18 cellular contexts compared by ENCODE assay signal in genomic region chr16:27334874-27335273, GRCh38. TPM values are rescaled to one million over a fixed set of nuclear protein-coding genes. Genes with fewer than 3 reads are reported as not detected.
A peak's percentile ranks its signal among the peaks of the same experiment; 100 is the strongest.
DNase-seq lines count a peak whose midpoint lies in the region; ATAC-seq, FAIRE-seq and TF ChIP-seq lines count a peak whose summit lies in the region.
"Had no signal": no experiment of that assay in that cellular context is flagged by ENCODE, and none has a peak within 500 bp of the region (broad histone marks: within the 10 kb centered on the region; RNA-seq: fewer than 3 reads in every experiment).

No MANE protein-coding gene starts in this region.

- 81% methylated on average over 8 of the region's 8 CpGs for WGBS in liver
- 96% methylated on average over 8 of the region's 8 CpGs for WGBS in HepG2 (ENCODE audit: low lambda C conversion rate)
- whole genome bisulfite sequencing in mesenchymal stem cell: 61% methylated on average over 7 of the region's 8 CpGs

- peaks cover 14% of the 10 kb centered on the region for H3K79me1 ChIP-seq in mesenchymal stem cell (replicated peaks; ENCODE audit: low read length, poor library complexity, severe bottlenecking)

- no TSS peak for BruUV-seq in HepG2 (replicated peaks; lab: Mats Ljungman, UMichigan)

- no peak overlapping the region for H3K4ac ChIP-seq in mesenchymal stem cell (ENCODE audit: low read depth in 1 of 2, low read length in 2 of 2)

- H3K23ac ChIP-seq in mesenchymal stem cell (ENCODE audit: low read length in 2 of 2): no peak overlapping the region

- peaks cover 4% of the 10 kb centered on the region for H3K9me3 Mint-ChIP-seq in astrocyte (ENCODE audit: unreplicated experiment)
- H3K9me3 Mint-ChIP-seq: activated naive CD8-positive, alpha-beta T cell treated with anti-CD3 and anti-CD28 coated beads, Interleukin-2, amount 10 ng/mL, durations not matched to agents 7 days and 5 days; IgD-negative memory B cell had no signal

- H2AK5ac ChIP-seq in mesenchymal stem cell (ENCODE audit: low read length, severe bottlenecking): peak overlapping the region; percentile 46

- no peak for ATAC-seq in HepG2
- no peak for ATAC-seq in HG03520 (IDR thresholded peaks at IDR 0.05; ENCODE audit: unreplicated experiment)
- ATAC-seq: activated CD4-positive, CD25-positive, alpha-beta regulatory T cell treated with anti-CD3 and anti-CD28 coated beads, Interleukin-2, amount 50 U/mL, for 24 hours had no signal

- H4K91ac ChIP-seq in mesenchymal stem cell (ENCODE audit: low read length): no peak overlapping the region

- TF ChIP-seq POLR2A in HepG2 (IDR thresholded peaks at IDR 0.05; ENCODE audit: insufficient read depth in 1 of 2, low read depth in 2 of 2, low read length in 2 of 2) (no peak), vagina (IDR thresholded peaks at IDR 0.05) (no peak)

- TF ChIP-seq EP300 in HepG2 (IDR thresholded peaks at IDR 0.05; ENCODE audit: low read depth in 2 of 2, low read length in 2 of 2) (no peak), HepG2 (CRISPR knock-in tag; IDR thresholded peaks at IDR 0.05; ENCODE audit: borderline replicate concordance) (no peak)

- no peak overlapping the region for H2BK15ac ChIP-seq in mesenchymal stem cell (ENCODE audit: low read depth, poor library complexity, severe bottlenecking)

- no peak overlapping the region for H3K4me2 ChIP-seq in HepG2 (ENCODE audit: low read depth, low read length)
- no peak overlapping the region for H3K4me2 ChIP-seq in astrocyte (ENCODE audit: low read length)
- H3K4me2 ChIP-seq in mesenchymal stem cell (ENCODE audit: low read length, poor library complexity, severe bottlenecking): no peak overlapping the region

- peaks cover 14% of the 10 kb centered on the region for H3K36me3 Mint-ChIP-seq in astrocyte (ENCODE audit: low read depth, unreplicated experiment)

- POLR2A ChIA-PET in HepG2 (lab: Yijun Ruan, JAX): no interaction called here

- CTCF ChIA-PET in HepG2 (lab: Yijun Ruan, JAX; ENCODE audit: low intra/inter-chr PET ratio, low total read pairs): no interaction called here

- intact Hi-C loops in HepG2 (cut with micrococcal nuclease; ENCODE audit: unreplicated experiment) (no loop called here), vagina (cut with DNase I) (no loop called here)

- in situ Hi-C loops in HepG2 (cut with HindIII; ENCODE audit: extremely low pct_ligation_motif_present, low pct_unique_long_range_greater_than_20kb): no loop called here

- H2BK120ac ChIP-seq in mesenchymal stem cell (ENCODE audit: low read depth, low read length): no peak overlapping the region

- peak overlapping the region in 1 of 2 experiments; percentile 48 for H3K18ac ChIP-seq in mesenchymal stem cell (ENCODE audit: low read depth in 1 of 2, low read length in 2 of 2)

- H3K27ac ChIP-seq in liver (ENCODE audit: low read depth in 1 of 2, low read length in 2 of 2) (peak overlapping the region; percentile 19 to 38), HepG2 (ENCODE audit: extremely low read length, insufficient read depth, low read length) (no peak overlapping the region), astrocyte (ENCODE audit: low read depth, low read length) (no peak overlapping the region), mesenchymal stem cell (ENCODE audit: low read length, poor library complexity, severe bottlenecking) (no peak overlapping the region), vagina (peak overlapping the region; percentile 18)

- FAIRE-seq in HepG2 (lab: Jason Lieb, UNC) (no peak), astrocyte (lab: Jason Lieb, UNC) (no peak)

- no peaks in the 10 kb centered on the region for H3K27me3 Mint-ChIP-seq in astrocyte (ENCODE audit: low read depth, unreplicated experiment)
- H3K27me3 Mint-ChIP-seq: activated naive CD8-positive, alpha-beta T cell treated with anti-CD3 and anti-CD28 coated beads, Interleukin-2, amount 10 ng/mL, durations not matched to agents 7 days and 5 days; IgD-negative memory B cell had no signal

- H3K27me3 ChIP-seq in liver (ENCODE audit: control insufficient read depth in 4 of 4, insufficient read depth in 4 of 4, low read length in 3 of 4) (no peaks in the 10 kb centered on the region), HepG2 (ENCODE audit: control insufficient read depth in 1 of 2, insufficient read depth in 2 of 2, low read length in 2 of 2) (no peaks in the 10 kb centered on the region), astrocyte (ENCODE audit: insufficient read depth, low read length) (no peaks in the 10 kb centered on the region), mesenchymal stem cell (ENCODE audit: control insufficient read depth in 1 of 2, insufficient read depth in 1 of 2, low read length in 2 of 2) (no peaks in the 10 kb centered on the region), vagina (no peaks in the 10 kb centered on the region)
- H3K27me3 ChIP-seq: right lobe of liver had no signal

- H3K4me3 Mint-ChIP-seq in astrocyte (ENCODE audit: unreplicated experiment): no peak overlapping the region
- H3K4me3 Mint-ChIP-seq: activated naive CD8-positive, alpha-beta T cell treated with anti-CD3 and anti-CD28 coated beads, Interleukin-2, amount 10 ng/mL, durations not matched to agents 7 days and 5 days; IgD-negative memory B cell had no signal

- H2BK12ac ChIP-seq in mesenchymal stem cell (ENCODE audit: low read length in 2 of 2): peak overlapping the region in 1 of 2 experiments; percentile 81

- H2AFZ ChIP-seq in HepG2 (ENCODE audit: low read length) (no peak overlapping the region), astrocyte (ENCODE audit: low read depth, low read length) (no peak overlapping the region), mesenchymal stem cell (ENCODE audit: low read depth, low read length) (no peak overlapping the region)

- no peaks in the 10 kb centered on the region for H4K20me1 ChIP-seq in HepG2 (ENCODE audit: insufficient read depth, low read length)
- H4K20me1 ChIP-seq in astrocyte (ENCODE audit: insufficient read depth, low read length): peaks cover 9% of the 10 kb centered on the region

- H3K36me3 ChIP-seq in liver (ENCODE audit: control insufficient read depth in 4 of 4, insufficient read depth in 3 of 4, low read depth in 1 of 4, low read length in 3 of 4): peaks cover 6 to 70% (median 32%) of the 10 kb centered on the region in 4 donors
- H3K36me3 ChIP-seq in HepG2 (replicated peaks in 1 of 2; ENCODE audit: control insufficient read depth in 1 of 2, insufficient read depth in 2 of 2, low read length in 2 of 2): peaks cover 23 to 35% of the 10 kb centered on the region in 2 experiments
- H3K36me3 ChIP-seq in astrocyte (ENCODE audit: insufficient read depth, low read length): peaks cover 12% of the 10 kb centered on the region
- peaks cover 21 to 61% of the 10 kb centered on the region in 2 experiments for H3K36me3 ChIP-seq in mesenchymal stem cell (ENCODE audit: control insufficient read depth in 1 of 2, insufficient read depth in 2 of 2, low read depth in 1 of 2, low read length in 2 of 2)
- H3K36me3 ChIP-seq in vagina: peaks cover 0 to 48% of the 10 kb centered on the region in 2 donors

- no peak overlapping the region for H3K14ac ChIP-seq in mesenchymal stem cell (ENCODE audit: low read length in 2 of 2)

- H3K4me1 ChIP-seq in liver (ENCODE audit: control insufficient read depth in 4 of 4, insufficient read depth in 4 of 4, low read length in 3 of 4): peaks cover 5 to 21% (median 13%) of the 10 kb centered on the region in 4 donors
- peaks cover 7% of the 10 kb centered on the region for H3K4me1 ChIP-seq in HepG2 (ENCODE audit: insufficient read depth, low read length)
- H3K4me1 ChIP-seq in astrocyte (ENCODE audit: insufficient read depth, low read length): peaks cover 13% of the 10 kb centered on the region
- H3K4me1 ChIP-seq in mesenchymal stem cell (ENCODE audit: control insufficient read depth, insufficient read depth, low read depth, low read length): peaks cover 11% of the 10 kb centered on the region
- peaks cover 34% of the 10 kb centered on the region for H3K4me1 ChIP-seq in vagina

- H2BK5ac ChIP-seq in mesenchymal stem cell (ENCODE audit: low read depth, low read length, poor library complexity, severe bottlenecking): no peak overlapping the region

- H3K9me3 ChIP-seq in liver (ENCODE audit: control insufficient read depth in 4 of 4, low read length in 3 of 4) (no peaks in the 10 kb centered on the region), HepG2 (ENCODE audit: low read length) (no peaks in the 10 kb centered on the region), astrocyte (ENCODE audit: insufficient read depth, low read depth, low read length) (no peaks in the 10 kb centered on the region), mesenchymal stem cell (ENCODE audit: control insufficient read depth, low read length) (no peaks in the 10 kb centered on the region), vagina (no peaks in the 10 kb centered on the region)
- H3K9me3 ChIP-seq: mucosa of descending colon, right lobe of liver had no signal

- H3K4me1 Mint-ChIP-seq in astrocyte (ENCODE audit: low read depth, unreplicated experiment): no peaks in the 10 kb centered on the region

- TF ChIP-seq RAD21 in liver (IDR thresholded peaks at IDR 0.05) (no peak), HepG2 (CRISPR knock-in tag; IDR thresholded peaks at IDR 0.05) (no peak)

- peak overlapping the region; percentile 76 for H4K8ac ChIP-seq in mesenchymal stem cell (ENCODE audit: low read length)

- no peak overlapping the region for H3K27ac Mint-ChIP-seq in astrocyte (ENCODE audit: unreplicated experiment)
- H3K27ac Mint-ChIP-seq: activated naive CD8-positive, alpha-beta T cell treated with anti-CD3 and anti-CD28 coated beads, Interleukin-2, amount 10 ng/mL, durations not matched to agents 7 days and 5 days had no signal

- no peak for DNase-seq in HepG2 (ENCODE audit: low spot score)
- no peak for DNase-seq in astrocyte (ENCODE audit: low read depth)
- DNase-seq in mesenchymal stem cell: peak; percentile 87
- DNase-seq in vagina (ENCODE audit: extremely low spot score in 2 of 2): no peak
- DNase-seq in OCI-M1 (lab: John Stamatoyannopoulos, UW): no peak
- DNase-seq in NOMO-1 treated with DMSO at 0.1 percent for 48 hours (lab: John Stamatoyannopoulos, UW; ENCODE audit: unreplicated experiment): no peak
- DNase-seq: activated CD8-positive, alpha-beta memory T cell treated with anti-CD3 and anti-CD28 coated beads, Interleukin-2, amount 50 U/mL, for 4 hours; activated naive CD8-positive, alpha-beta T cell treated with anti-CD3 and anti-CD28 coated beads, Interleukin-2, amount 10 ng/mL, durations not matched to agents 7 days and 5 days; effector memory CD4-positive, alpha-beta T cell; mucosa of descending colon; NCI-H1930; right lobe of liver; SHP77 treated with DMSO at 0.1 percent for 48 hours; T-helper 9 cell had no signal

- H3K9ac ChIP-seq in liver (ENCODE audit: low read depth in 1 of 2, low read length in 2 of 2) (no peak overlapping the region), HepG2 (ENCODE audit: insufficient read depth, low read depth, low read length) (no peak overlapping the region), astrocyte (ENCODE audit: low read length) (peak overlapping the region; percentile 1), mesenchymal stem cell (ENCODE audit: low read length) (peak overlapping the region; percentile 52)

- H3K79me2 ChIP-seq in HepG2 (ENCODE audit: insufficient read depth, low read length) (no peaks in the 10 kb centered on the region), astrocyte (ENCODE audit: insufficient read depth, low read length) (peaks cover 51% of the 10 kb centered on the region)

- H3K4me3 ChIP-seq in liver (ENCODE audit: low read depth in 1 of 3, low read length in 3 of 3) (no peak overlapping the region), HepG2 (replicated peaks in 1 of 3; ENCODE audit: insufficient read depth in 1 of 3, low read depth in 2 of 3, low read length in 3 of 3) (no peak overlapping the region), astrocyte (ENCODE audit: insufficient read depth, low read depth, low read length) (no peak overlapping the region), mesenchymal stem cell (ENCODE audit: insufficient read depth in 1 of 2, low read depth in 1 of 2, low read length in 2 of 2) (no peak overlapping the region), vagina (no peak overlapping the region)
- H3K4me3 ChIP-seq: mucosa of descending colon, right lobe of liver had no signal

- TF ChIP-seq CTCF in liver (IDR thresholded peaks at IDR 0.05; ENCODE audit: low read depth, low read length, missing input control) (no peak), HepG2 (CRISPR knock-in tag; IDR thresholded peaks at IDR 0.05) (no peak), astrocyte (IDR thresholded peaks at IDR 0.05; ENCODE audit: insufficient read depth, low read depth, low read length) (no peak), vagina (IDR thresholded peaks at IDR 0.05) (no peak)

RNA-seq across cellular contexts. Expression of gene IL4R, which starts 21.1 kb away (rescaled TPM):
- total RNA-seq in liver (10 to 100 TPM; 18.0 to 61.9 TPM), HepG2 (2016; rRNA removed; fragmentation: Illumina TruSeq; extraction: Trizol) (7.6 and 15.9 TPM in 2 replicates), astrocyte (17.5 and 17.6 TPM in 2 replicates), vagina (64.1 TPM)
- polyA plus RNA-seq in liver (10 to 100 TPM; 15.5 to 41.8 TPM), HepG2 (2011; rRNA removed) (49.6 and 60.7 TPM in 2 replicates)
- 8.0 and 9.2 TPM in 2 replicates for total RNA-seq in HepG2 (2016; cell fraction: cytosol; rRNA removed; fragmentation: Illumina TruSeq; extraction: Trizol; ENCODE audit: low read depth)
- total RNA-seq in HepG2 (2016; cell fraction: insoluble cytoplasmic fraction; rRNA removed; fragmentation: Illumina TruSeq; extraction: Trizol): 6.9 and 15.8 TPM in 2 replicates
- total RNA-seq in HepG2 (2016; cell fraction: membrane; rRNA removed; fragmentation: Illumina TruSeq; extraction: Trizol): 9.4 and 9.6 TPM in 2 replicates
- total RNA-seq in HepG2 (2016; cell fraction: nucleus; rRNA removed; fragmentation: Illumina TruSeq; extraction: Trizol): 16.4 and 21.4 TPM in 2 replicates
- 30.7 and 32.4 TPM in 2 replicates for polyA plus RNA-seq in HepG2 (2011; cell fraction: cytosol; rRNA removed)
- polyA plus RNA-seq in HepG2 (2011; cell fraction: nucleus; rRNA removed): 61.1 and 65.1 TPM in 2 replicates
- 13.9 and 22.1 TPM in 2 replicates for polyA plus RNA-seq in HepG2 (2012)
- polyA plus RNA-seq in HepG2 (2016; cell fraction: cytosol; fragmentation: Illumina TruSeq; extraction: Trizol; ENCODE audit: low read depth): 1.4 and 1.8 TPM in 2 replicates
- 6.0 and 8.1 TPM in 2 replicates for polyA plus RNA-seq in HepG2 (2016; cell fraction: insoluble cytoplasmic fraction; fragmentation: Illumina TruSeq; extraction: Trizol; ENCODE audit: low read depth)
- 3.4 and 3.5 TPM in 2 replicates for polyA plus RNA-seq in HepG2 (2016; cell fraction: membrane; fragmentation: Illumina TruSeq; extraction: Trizol; ENCODE audit: low read depth)
- polyA plus RNA-seq in HepG2 (2016; cell fraction: nucleus; fragmentation: Illumina TruSeq; extraction: Trizol; ENCODE audit: insufficient read depth, low read depth): 38.0 and 39.0 TPM in 2 replicates
- polyA minus RNA-seq in HepG2 (2011; rRNA and poly(A)+ RNA removed; ENCODE audit: low replicate concordance): 54.4 and 98.2 TPM in 2 replicates
- polyA minus RNA-seq in HepG2 (2011; cell fraction: cytosol; rRNA and poly(A)+ RNA removed): 19.2 and 23.0 TPM in 2 replicates
- polyA minus RNA-seq in HepG2 (2011; cell fraction: nucleus; rRNA and poly(A)+ RNA removed): 30.3 and 37.8 TPM in 2 replicates
- polyA plus RNA-seq in mesenchymal stem cell (2013, experiment 1 of 2): 79.3 TPM
- 85.4 TPM for polyA plus RNA-seq in mesenchymal stem cell (2013, experiment 2 of 2)

Comparison
In these comparisons a context has a peak if more than half of its experiments do, and no peak if none do; other contexts are left out.
1. H3K27ac ChIP-seq: peak in liver (2 of 2) and vagina (single experiment); none in HepG2 (single experiment), astrocyte (single experiment) and mesenchymal stem cell (single experiment).
2. H3K9ac ChIP-seq: peak in astrocyte (single experiment) and mesenchymal stem cell (single experiment); none in liver (0 of 2) and HepG2 (single experiment).